31 cellular contexts compared by ENCODE assay signal in genomic region chr1:12581179-12581578, GRCh38. TPM values are rescaled to one million over a fixed set of nuclear protein-coding genes. Genes with fewer than 3 reads are reported as not detected.
DNase-seq lines count a peak whose midpoint lies in the region; ATAC-seq, FAIRE-seq and TF ChIP-seq lines count a peak whose summit lies in the region.
"Had no signal": no experiment of that assay in that cellular context is flagged by ENCODE, and none has a peak within 500 bp of the region (broad histone marks: within the 10 kb centered on the region; RNA-seq: fewer than 3 reads in every experiment).

No MANE protein-coding gene starts in this region.

- H3K4me1 ChIP-seq in K562 (replicated peaks in 1 of 2; ENCODE audit: control insufficient read depth in 2 of 2, insufficient read depth in 2 of 2, low read length in 2 of 2), result peaks cover 0 to 6% of the 10 kb centered on the region in 2 experiments; a peak in 1 of 5 replicates
- H3K4me1 ChIP-seq in tibial artery, result peaks cover 0 to 23% (median 11%) of the 10 kb centered on the region in 4 donors
- H3K4me1 ChIP-seq: SJSA1, upper lobe of left lung had no signal

- peaks cover 29% of the 10 kb centered on the region; the same call in 2 of the 3 replicates for H3K79me2 ChIP-seq in K562 (ENCODE audit: control insufficient read depth, insufficient read depth, low read length)

- ATAC-seq in K562, result no peak
- ATAC-seq: activated CD4-positive, CD25-positive, alpha-beta regulatory T cell treated with anti-CD3 and anti-CD28 coated beads, Interleukin-2, amount 50 U/mL, for 24 hours; activated T-helper 17 cell treated with anti-CD3 and anti-CD28 coated beads, Interleukin-2, amount 50 U/mL, for 72 hours; HepG2; left colon; T-cell had no signal

- H3K27me3 Mint-ChIP-seq in nephron (ENCODE audit: low read depth), result no peaks in the 10 kb centered on the region
- H3K27me3 Mint-ChIP-seq: activated CD4-positive, alpha-beta memory T cell treated with anti-CD3 and anti-CD28 coated beads, Interleukin-2, amount 10 ng/mL, durations not matched to agents 7 days and 5 days; activated T-helper 17 cell treated with anti-CD3 and anti-CD28 coated beads, Interleukin-2, amount 50 U/mL, for 72 hours; CD8-positive, alpha-beta memory T cell; T-cell had no signal

- BruUV-seq in K562 (replicated peaks; lab: Mats Ljungman, UMichigan), result no TSS peak

- H3K36me3 ChIP-seq in K562 (ENCODE audit: control insufficient read depth, insufficient read depth, low read length), result peaks cover 75% of the 10 kb centered on the region; the same call in 2 of the 3 replicates
- peaks cover 12 to 53% (median 30%) of the 10 kb centered on the region in 3 donors for H3K36me3 ChIP-seq in tibial artery
- H3K36me3 ChIP-seq: SJSA1 had no signal

- peak overlapping the region; percentile 21 to 71 (median 47) for H3K27ac Mint-ChIP-seq in nephron
- H3K27ac Mint-ChIP-seq: activated CD4-positive, alpha-beta memory T cell treated with anti-CD3 and anti-CD28 coated beads, Interleukin-2, amount 10 ng/mL, durations not matched to agents 7 days and 5 days; activated T-helper 17 cell treated with anti-CD3 and anti-CD28 coated beads, Interleukin-2, amount 50 U/mL, for 72 hours; T-cell had no signal

- no peak overlapping the region for H3K4me2 ChIP-seq in K562 (ENCODE audit: insufficient read depth, low read length)

- TF ChIP-seq EP300 in K562 (IDR thresholded peaks at IDR 0.05; ENCODE audit: low read length), result no peak

- H3K4me3 Mint-ChIP-seq in nephron, result no peak overlapping the region
- H3K4me3 Mint-ChIP-seq: activated CD4-positive, alpha-beta memory T cell treated with anti-CD3 and anti-CD28 coated beads, Interleukin-2, amount 10 ng/mL, durations not matched to agents 7 days and 5 days; activated T-helper 17 cell treated with anti-CD3 and anti-CD28 coated beads, Interleukin-2, amount 50 U/mL, for 72 hours; CD8-positive, alpha-beta memory T cell; immature natural killer cell; T-cell had no signal

- H3K4me1 Mint-ChIP-seq in nephron, result peaks cover 18% of the 10 kb centered on the region
- H3K4me1 Mint-ChIP-seq: activated CD4-positive, alpha-beta memory T cell treated with anti-CD3 and anti-CD28 coated beads, Interleukin-2, amount 10 ng/mL, durations not matched to agents 7 days and 5 days had no signal

- H3K9me3 ChIP-seq in K562 (replicated peaks; ENCODE audit: control insufficient read depth, insufficient read depth, low read depth, low read length) (no peaks in the 10 kb centered on the region), tibial artery (no peaks in the 10 kb centered on the region)
- H3K9me3 ChIP-seq: SJSA1, upper lobe of left lung had no signal

- CTCF ChIA-PET in K562 (lab: Yijun Ruan, JAX; ENCODE audit: low intra/inter-chr PET ratio), result no interaction called here

- TF ChIP-seq RAD21 in K562 (CRISPR knock-in tag; conservative IDR thresholded peaks at IDR 0.05 in 1 of 2, IDR thresholded peaks at IDR 0.05 in 1 of 2), result no peak

- intact Hi-C loops in K562 (cut with micrococcal nuclease), result no loop called here
- intact Hi-C loops in tibial artery (cut with DNase I; ENCODE audit: low total_unique reads), result no loop called here

- POLR2A ChIA-PET in K562 (lab: Yijun Ruan, JAX), result interaction anchor here (0.6 to 0.9 kb wide), 2 partner anchors 9 to 18 kb away, joined by 4 to 7 read pairs; no protein-coding TSS in a partner anchor

- H3K27ac ChIP-seq in K562 (ENCODE audit: extremely low read depth, low read depth, low read length) (no peak overlapping the region), tibial artery (peak overlapping the region; percentile 62 to 72)
- H3K27ac ChIP-seq: SJSA1 had no signal

- no peaks in the 10 kb centered on the region for H3K9me3 Mint-ChIP-seq in nephron
- H3K9me3 Mint-ChIP-seq: activated CD4-positive, alpha-beta memory T cell treated with anti-CD3 and anti-CD28 coated beads, Interleukin-2, amount 10 ng/mL, durations not matched to agents 7 days and 5 days; activated T-helper 17 cell treated with anti-CD3 and anti-CD28 coated beads, Interleukin-2, amount 50 U/mL, for 72 hours; CD8-positive, alpha-beta memory T cell; immature natural killer cell; T-cell had no signal

- H4K20me1 ChIP-seq in K562 (replicated peaks; ENCODE audit: control insufficient read depth, insufficient read depth, low read length), result no peaks in the 10 kb centered on the region; the same call in 1 of the 2 replicates

- H3K9ac ChIP-seq in K562 (ENCODE audit: insufficient read depth in 1 of 2, low read depth in 2 of 2, low read length in 2 of 2), result peak overlapping the region in 1 of 2 experiments; percentile 15; a peak in 1 of 4 replicates

- H3K9me1 ChIP-seq in K562 (ENCODE audit: control insufficient read depth, insufficient read depth, low read length), result no peaks in the 10 kb centered on the region

- in situ Hi-C loops in K562 (cut with MboI), result no loop called here

- no peak for TF ChIP-seq POLR2A in K562 (conservative IDR thresholded peaks at IDR 0.05)

- TF ChIP-seq CTCF in K562 (IDR thresholded peaks at IDR 0.05 in 2 of 3, conservative IDR thresholded peaks at IDR 0.05 in 1 of 3; ENCODE audit: insufficient read depth in 2 of 3, low read depth in 1 of 3, low read length in 3 of 3) (no peak), nephron (IDR thresholded peaks at IDR 0.05; ENCODE audit: unreplicated experiment in 3 of 3) (no peak), tibial artery (IDR thresholded peaks at IDR 0.05) (no peak)

- FAIRE-seq in K562 (lab: Jason Lieb, UNC), result peak; percentile 49
- FAIRE-seq: HepG2, RCC 7860 had no signal

- peaks cover 37% of the 10 kb centered on the region for H3K36me3 Mint-ChIP-seq in nephron (ENCODE audit: low read depth)

- WGBS in K562 (ENCODE audit: insufficient coverage, low coverage, missing lambda C conversion rate), result 81% methylated on average over 5 of the region's 5 CpGs

- DNase-seq in EH (ENCODE audit: low read depth) (peak; percentile 37), K562 (ENCODE audit: extremely low read depth in 1 of 4, low spot score in 3 of 4) (no peak), tibial artery (no peak), DMS153 (lab: John Stamatoyannopoulos, UW) (no peak), NCI-H1436 (lab: John Stamatoyannopoulos, UW) (no peak), LoVo (ENCODE audit: low spot score) (no peak)
- DNase-seq: activated CD4-positive, alpha-beta memory T cell treated with anti-CD3 and anti-CD28 coated beads, Interleukin-2, amount 10 ng/mL, durations not matched to agents 7 days and 5 days; activated CD8-positive, alpha-beta memory T cell treated with anti-CD3 and anti-CD28 coated beads, Interleukin-2, amount 50 U/mL, for 48 hours; activated naive CD4-positive, alpha-beta T cell treated with anti-CD3 and anti-CD28 coated beads, Interleukin-2, amount 50 U/mL, for 16 hours; CD8-positive, alpha-beta memory T cell; central memory CD4-positive, alpha-beta T cell; hypothalamus; immature natural killer cell; Kasumi-1; left colon; mesendoderm; NCI-H1048; NCI-H187 treated with DMSO at 0.1 percent for 48 hours; NCI-H2171 treated with DMSO at 0.1 percent for 48 hours; occipital lobe; stimulated activated CD4-positive, alpha-beta T cell treated with anti-CD3 and anti-CD28 coated beads, Interleukin-1b, Interleukin-23, amount 100 ng/mL, for 48 hours; T-cell; upper lobe of left lung had no signal

- H2AFZ ChIP-seq in K562 (ENCODE audit: low read depth, low read length), result no peak overlapping the region; the same call in 1 of the 2 replicates

- H3K27me3 ChIP-seq in K562 (ENCODE audit: control insufficient read depth in 2 of 2, insufficient read depth in 2 of 2, low read length in 2 of 2) (no peaks in the 10 kb centered on the region; a peak in 1 of 5 replicates), tibial artery (no peaks in the 10 kb centered on the region)
- H3K27me3 ChIP-seq: SJSA1, upper lobe of left lung had no signal

- no peak overlapping the region for H3K4me3 ChIP-seq in K562
- no peak overlapping the region for H3K4me3 ChIP-seq in tibial artery
- H3K4me3 ChIP-seq: SJSA1, skin epidermis, upper lobe of left lung had no signal

TF ChIP-seq in K562, 482 proteins besides CTCF, POLR2A, EP300 and RAD21:
- TF ChIP-seq ZNF644 (tag; IDR thresholded peaks at IDR 0.05; ENCODE audit: low read depth) (no peak), HLTF (IDR thresholded peaks at IDR 0.05) (no peak), ETV5 (CRISPR knock-in tag; IDR thresholded peaks at IDR 0.05; ENCODE audit: low read depth) (no peak), MCM7 (IDR thresholded peaks at IDR 0.05) (no peak)

RNA-seq across cellular contexts. Expression of gene DHRS3, which starts 36.8 kb away (rescaled TPM):
- 74.0 and 164 TPM in 2 replicates for total RNA-seq in K562 (2011; cell fraction: chromatin; rRNA removed; ENCODE audit: low replicate concordance)
- total RNA-seq in K562 (2011; cell fraction: nucleolus; rRNA removed), result 181 and 211 TPM in 2 replicates
- 160 and 179 TPM in 2 replicates for total RNA-seq in K562 (2011; cell fraction: nucleoplasm; rRNA removed)
- total RNA-seq in K562 (2014; rRNA removed) (62.3 and 67.3 TPM in 2 replicates), K562 (2014; rRNA removed; fragmentation: Illumina TruSeq; extraction: Trizol) (37.6 and 43.5 TPM in 2 replicates), K562 (2015; rRNA removed; fragmentation: Illumina TruSeq; extraction: Trizol) (58.7 and 60.6 TPM in 2 replicates), K562 (2021) (109 and 116 TPM in 2 replicates)
- polyA plus RNA-seq in K562 (2011; rRNA removed) (58.7 and 66.5 TPM in 2 replicates), K562 (2014; fragmentation: Illumina TruSeq; extraction: Trizol) (39.4 and 46.3 TPM in 2 replicates), K562 (2014; fragmentation: Nextera tagmentation; extraction: Ambion mirVana) (10 to 100 TPM; 21.0 to 80.0 TPM), K562 (2014; rRNA removed) (57.0 and 59.6 TPM in 2 replicates)
- polyA plus RNA-seq in K562 (2011; cell fraction: cytosol; rRNA removed), result 72.1 and 104 TPM in 2 replicates
- polyA plus RNA-seq in K562 (2011; cell fraction: nucleus; rRNA removed), result 71.2 and 105 TPM in 2 replicates
- polyA plus RNA-seq in K562 (2012), result 35.6 and 41.5 TPM in 2 replicates
- 101 and 181 TPM in 2 replicates for polyA minus RNA-seq in K562 (2011; rRNA and poly(A)+ RNA removed)
- polyA minus RNA-seq in K562 (2011; cell fraction: cytosol; rRNA and poly(A)+ RNA removed), result 117 and 156 TPM in 2 replicates
- 40.9 and 42.4 TPM in 2 replicates for polyA minus RNA-seq in K562 (2011; cell fraction: nucleus; rRNA and poly(A)+ RNA removed)
- total RNA-seq: myocyte had no signal
